Comparison of ENCODE assay signal across 18 cellular contexts in the genomic region with DNA sequence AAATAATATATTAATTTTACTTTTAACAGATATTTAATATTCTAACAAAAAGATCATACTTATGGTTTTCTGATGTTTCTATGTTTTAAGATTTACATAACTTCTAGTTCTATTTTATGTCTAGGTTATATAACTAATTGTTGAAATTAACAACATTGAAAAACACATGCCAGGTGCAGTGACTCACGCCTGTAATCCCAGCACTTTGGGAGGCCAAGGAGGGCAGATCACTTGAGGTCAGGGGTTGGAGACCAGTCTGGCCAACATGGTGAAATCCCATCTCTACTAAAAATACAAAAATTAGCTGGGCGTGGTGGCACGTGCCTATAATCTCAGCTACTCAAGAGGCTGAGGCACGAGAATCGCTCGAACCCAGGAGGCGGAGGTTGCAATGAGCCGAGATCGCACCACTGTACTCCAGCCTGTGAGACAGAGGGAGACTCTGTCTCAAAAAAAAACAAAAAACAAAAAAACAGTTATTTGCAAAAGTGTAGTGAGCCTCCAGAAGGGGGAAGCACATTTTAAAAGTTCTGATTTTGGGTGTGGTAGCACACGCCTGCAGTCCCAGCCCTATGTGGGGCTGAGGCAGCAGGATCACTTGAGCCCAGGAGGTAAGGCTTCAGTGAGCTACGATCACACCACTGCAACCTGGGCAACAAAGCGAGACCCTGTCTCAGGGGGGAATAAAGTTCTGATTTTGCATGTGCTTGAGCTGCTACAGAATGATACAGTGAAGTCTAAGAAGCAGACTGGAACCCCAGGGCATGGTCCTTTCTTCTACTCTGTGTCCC. TPM values are rescaled to one million over a fixed set of nuclear protein-coding genes. Genes with fewer than 3 reads are reported as not detected.
DNase-seq lines count a peak whose midpoint lies in the region; ATAC-seq, FAIRE-seq and TF ChIP-seq lines count a peak whose summit lies in the region.
"Had no signal": no experiment of that assay in that cellular context is flagged by ENCODE, and none has a peak within 500 bp of the region (broad histone marks: within the 10 kb centered on the region; RNA-seq: fewer than 3 reads in every experiment).

No MANE protein-coding gene starts in this region.

- TF ChIP-seq EP300 in A549 (IDR thresholded peaks at IDR 0.05), result no peak

- TF ChIP-seq CTCF in A549 (IDR thresholded peaks at IDR 0.05) (no peak), kidney (IDR thresholded peaks at IDR 0.05; ENCODE audit: borderline replicate concordance, extremely low read depth, insufficient read depth) (no peak), A673 (conservative IDR thresholded peaks at IDR 0.05; ENCODE audit: low read depth, low read length) (no peak), coronary artery (IDR thresholded peaks at IDR 0.05) (no peak), left ventricle myocardium inferior (IDR thresholded peaks at IDR 0.05; ENCODE audit: borderline replicate concordance) (no peak)

- H3K4me3 ChIP-seq in A549 (no peak overlapping the region), kidney (ENCODE audit: low read length in 2 of 2) (no peak overlapping the region), A673 (ENCODE audit: low read depth, low read length, poor library complexity, severe bottlenecking) (no peak overlapping the region), coronary artery (no peak overlapping the region), left ventricle myocardium inferior (no peak overlapping the region)
- H3K4me3 ChIP-seq: heart left ventricle, PC-9, prostate gland had no signal

- H3K27ac ChIP-seq in A549 (peak overlapping the region; percentile 28 to 61; a peak in 4 of 6 replicates), kidney (ENCODE audit: low read depth in 2 of 2, low read length in 2 of 2) (no peak overlapping the region), A673 (ENCODE audit: low read depth, low read length, poor library complexity, severe bottlenecking) (no peak overlapping the region), coronary artery (no peak overlapping the region), left ventricle myocardium inferior (replicated peaks) (no peak overlapping the region)
- H3K27ac ChIP-seq: heart left ventricle, PC-9 had no signal

- intact Hi-C loops in kidney (cut with DNase I), result loop anchor here (10.0 kb wide), 1 partner anchor 406 kb away; no protein-coding TSS in a partner anchor
- intact Hi-C loops in A673 (cut with micrococcal nuclease; ENCODE audit: unreplicated experiment), result loop anchor here (2.0 to 10.0 kb wide), 2 partner anchors 296 to 404 kb away; a partner anchor contains a TSS
- intact Hi-C loops in left ventricle myocardium inferior (cut with micrococcal nuclease), result loop anchor here (1.0 kb wide), 1 partner anchor 404 kb away; no protein-coding TSS in a partner anchor

- TF ChIP-seq POLR2A in A549 (IDR thresholded peaks at IDR 0.05; ENCODE audit: low read length), result no peak

- H3K9ac ChIP-seq in kidney (ENCODE audit: low read length in 2 of 2), result no peak overlapping the region

- no peaks in the 10 kb centered on the region for H3K27me3 ChIP-seq in A673 (replicated peaks; ENCODE audit: insufficient read depth, low read depth, low read length, poor library complexity)
- no peaks in the 10 kb centered on the region for H3K27me3 ChIP-seq in left ventricle myocardium inferior (ENCODE audit: low read depth)
- H3K27me3 ChIP-seq: heart left ventricle had no signal

- H3K4me1 ChIP-seq in A549 (peaks cover 53% of the 10 kb centered on the region), kidney (ENCODE audit: control insufficient read depth in 1 of 2, insufficient read depth in 1 of 2, low read depth in 1 of 2, low read length in 2 of 2) (no peaks in the 10 kb centered on the region), A673 (ENCODE audit: insufficient read depth, low read length, poor library complexity, severe bottlenecking) (no peaks in the 10 kb centered on the region), left ventricle myocardium inferior (no peaks in the 10 kb centered on the region)

- no peak overlapping the region for H3K27ac Mint-ChIP-seq in T-helper 2 cell treated with Interferon-gamma antibody and Interleukin-4, amounts not matched to agents 5 μg/mL and 100 μg/mL, for 36 hours
- H3K27ac Mint-ChIP-seq: dendritic cell treated with granulocyte-macrophage colony-stimulating factor and Interleukin-4, amounts not matched to agents 40 ng/mL and 50 ng/mL, for 4 days had no signal

- H3K4me2 ChIP-seq in A549, result 0 out of 3 replicates have a peak overlapping the region, but pooled peaks have one; percentile 17
- H3K4me2 ChIP-seq: PC-9 had no signal

- TF ChIP-seq RAD21 in A549 (conservative IDR thresholded peaks at IDR 0.05 in 1 of 2, IDR thresholded peaks at IDR 0.05 in 1 of 2), result no peak

- CTCF ChIA-PET in A549 (lab: Yijun Ruan, JAX), result interaction anchor here (1.0 kb wide), 2 partner anchors 19 to 292 kb away, joined by 3 to 4 read pairs; a partner anchor contains a TSS
- CTCF ChIA-PET in A673 (lab: Charles Lee), result no interaction called here

- FAIRE-seq in A549 (lab: Jason Lieb, UNC) (no peak), GM18507 (lab: Jason Lieb, UNC) (peak; percentile 62), kidney (lab: Jason Lieb, UNC) (peak; percentile 25)

- H3K9me3 ChIP-seq in A549, result no peaks in the 10 kb centered on the region
- H3K9me3 ChIP-seq in kidney (ENCODE audit: control insufficient read depth in 1 of 2, low read length in 2 of 2), result no peaks in the 10 kb centered on the region
- H3K9me3 ChIP-seq in A673 (ENCODE audit: low read depth, low read length, poor library complexity, severe bottlenecking), result no peaks in the 10 kb centered on the region
- H3K9me3 ChIP-seq in left ventricle myocardium inferior (replicated peaks), result no peaks in the 10 kb centered on the region
- H3K9me3 ChIP-seq: heart left ventricle, prostate gland had no signal

- peak in 1 of 2 experiments; percentile 34; a peak in 1 of 6 replicates for ATAC-seq in A549
- ATAC-seq: esophagus mucosa had no signal

- POLR2A ChIA-PET in A549 (lab: Yijun Ruan, JAX), result no interaction called here
- POLR2A ChIA-PET in A673 (lab: Charles Lee; ENCODE audit: low non-redundant PET), result no interaction called here

- WGBS in A549 (ENCODE audit: missing lambda C conversion rate), result 88% methylated on average over 11 of the region's 12 CpGs

- H3K36me3 ChIP-seq in kidney (ENCODE audit: control insufficient read depth in 1 of 2, insufficient read depth in 2 of 2, low read length in 2 of 2) (peaks cover 3% of the 10 kb centered on the region in 2 donors), A673 (ENCODE audit: insufficient read depth, low read length, poor library complexity, severe bottlenecking) (no peaks in the 10 kb centered on the region), left ventricle myocardium inferior (peaks cover 21% of the 10 kb centered on the region)

- H3K4me1 Mint-ChIP-seq in T-helper 2 cell treated with Interferon-gamma antibody and Interleukin-4, amounts not matched to agents 5 μg/mL and 100 μg/mL, for 36 hours (ENCODE audit: low read depth), result peaks cover 2% of the 10 kb centered on the region

- no peaks in the 10 kb centered on the region for H3K27me3 Mint-ChIP-seq in T-helper 2 cell treated with Interferon-gamma antibody and Interleukin-4, amounts not matched to agents 5 μg/mL and 100 μg/mL, for 36 hours (ENCODE audit: low read depth)
- H3K27me3 Mint-ChIP-seq: dendritic cell treated with granulocyte-macrophage colony-stimulating factor and Interleukin-4, amounts not matched to agents 40 ng/mL and 50 ng/mL, for 4 days had no signal

- BruUV-seq in A673 (replicated peaks; lab: Mats Ljungman, UMichigan), result no TSS peak

- H3K9me3 Mint-ChIP-seq in T-helper 2 cell treated with Interferon-gamma antibody and Interleukin-4, amounts not matched to agents 5 μg/mL and 100 μg/mL, for 36 hours, result no peaks in the 10 kb centered on the region
- H3K9me3 Mint-ChIP-seq: dendritic cell treated with granulocyte-macrophage colony-stimulating factor and Interleukin-4, amounts not matched to agents 40 ng/mL and 50 ng/mL, for 4 days had no signal

- H3K4me3 Mint-ChIP-seq in T-helper 2 cell treated with Interferon-gamma antibody and Interleukin-4, amounts not matched to agents 5 μg/mL and 100 μg/mL, for 36 hours, result no peak overlapping the region
- H3K4me3 Mint-ChIP-seq: dendritic cell treated with granulocyte-macrophage colony-stimulating factor and Interleukin-4, amounts not matched to agents 40 ng/mL and 50 ng/mL, for 4 days had no signal

- H3K36me3 Mint-ChIP-seq in T-helper 2 cell treated with Interferon-gamma antibody and Interleukin-4, amounts not matched to agents 5 μg/mL and 100 μg/mL, for 36 hours (ENCODE audit: low read depth), result no peaks in the 10 kb centered on the region

- DNase-seq in A549 (ENCODE audit: low read depth in 1 of 2, low spot score in 1 of 2) (no peak), GM18507 (ENCODE audit: extremely low spot score, insufficient read length, low read depth) (no peak), LHCN-M2 (ENCODE audit: low read depth) (peak; percentile 73), kidney (no peak), A673 (ENCODE audit: low spot score) (no peak), coronary artery (ENCODE audit: low spot score) (no peak), left ventricle myocardium inferior (no peak)
- no peak for DNase-seq in T-helper 2 cell treated with Interferon-gamma antibody and Interleukin-4, amounts not matched to agents 5 μg/mL and 100 μg/mL, for 36 hours (ENCODE audit: low spot score)
- DNase-seq: DMS 273 treated with DMSO at 0.1 percent for 48 hours, heart left ventricle, NCI-H187 treated with DMSO at 0.1 percent for 48 hours, NCI-H510A, PC-9 had no signal

TF ChIP-seq in A549, 52 proteins besides CTCF, POLR2A, EP300 and RAD21 (continues in another document):
- no peak for TF ChIP-seq NFE2L2 (conservative IDR thresholded peaks at IDR 0.05; ENCODE audit: low read length)

RNA-seq across cellular contexts. Expression of a gene that starts 18.6 kb away (rescaled TPM):
- polyA plus RNA-seq in A549 (2011; rRNA removed) (27.5 and 32.8 TPM in 2 replicates), A549 (2017; fragmentation: RNase III; extraction: RNeasy Plus Mini Kit Qiagen cat#74134 plus additional on column Dnase treatment) (19.5 to 21.8 TPM (median 21.6 TPM) in 3 replicates), kidney (ENCODE audit: insufficient read depth, low read depth, low replicate concordance) (46.8 TPM)
- polyA plus RNA-seq in A549 (2012; cell fraction: cytosol; rRNA removed), result 15.2 and 20.1 TPM in 2 replicates
- polyA plus RNA-seq in A549 (2012; cell fraction: nucleus; rRNA removed), result 16.6 and 21.3 TPM in 2 replicates
- 20.1 and 23.3 TPM in 2 replicates for polyA minus RNA-seq in A549 (2011; rRNA and poly(A)+ RNA removed)
- total RNA-seq in LHCN-M2 (2014; rRNA removed) (33.9 and 39.7 TPM in 2 replicates), kidney (29.1 TPM), A673 (2021) (22.7 and 25.4 TPM in 2 replicates), left ventricle myocardium inferior (49.7 TPM)
- polyA plus RNA-seq in LHCN-M2 (2012), result 31.7 TPM

RNA-seq across cellular contexts. Expression of a gene that starts 26.8 kb away (rescaled TPM):
- not detected in 2 replicates for polyA plus RNA-seq in A549 (2011; rRNA removed)
- polyA plus RNA-seq in A549 (2012; cell fraction: cytosol; rRNA removed), result not detected in 2 replicates
- polyA plus RNA-seq in A549 (2012; cell fraction: nucleus; rRNA removed), result not detected in 2 replicates
- not detected in 3 replicates for polyA plus RNA-seq in A549 (2017; fragmentation: RNase III; extraction: RNeasy Plus Mini Kit Qiagen cat#74134 plus additional on column Dnase treatment)
- not detected in 2 replicates for polyA minus RNA-seq in A549 (2011; rRNA and poly(A)+ RNA removed)
- total RNA-seq in LHCN-M2 (2014; rRNA removed), result not detected in 2 replicates
- not detected for polyA plus RNA-seq in LHCN-M2 (2012)
- not detected for total RNA-seq in kidney
- not detected for polyA plus RNA-seq in kidney (ENCODE audit: insufficient read depth, low read depth, low replicate concordance)
- not detected in 2 replicates for total RNA-seq in A673 (2021)
- total RNA-seq in left ventricle myocardium inferior, result 2.1 TPM
- total RNA-seq: esophagus mucosa, kidney epithelial cell, PC-9, subcutaneous adipose tissue had no signal

Comparison
In these comparisons a context has a peak if more than half of its experiments do, and no peak if none do; other contexts are left out.
1. H3K27ac ChIP-seq: peak in A549 (2 of 2); none in kidney (0 of 2), A673 (single experiment), coronary artery (0 of 2) and left ventricle myocardium inferior (single experiment).